Comparison of ENCODE assay signal across 13 cellular contexts in the genomic region with DNA sequence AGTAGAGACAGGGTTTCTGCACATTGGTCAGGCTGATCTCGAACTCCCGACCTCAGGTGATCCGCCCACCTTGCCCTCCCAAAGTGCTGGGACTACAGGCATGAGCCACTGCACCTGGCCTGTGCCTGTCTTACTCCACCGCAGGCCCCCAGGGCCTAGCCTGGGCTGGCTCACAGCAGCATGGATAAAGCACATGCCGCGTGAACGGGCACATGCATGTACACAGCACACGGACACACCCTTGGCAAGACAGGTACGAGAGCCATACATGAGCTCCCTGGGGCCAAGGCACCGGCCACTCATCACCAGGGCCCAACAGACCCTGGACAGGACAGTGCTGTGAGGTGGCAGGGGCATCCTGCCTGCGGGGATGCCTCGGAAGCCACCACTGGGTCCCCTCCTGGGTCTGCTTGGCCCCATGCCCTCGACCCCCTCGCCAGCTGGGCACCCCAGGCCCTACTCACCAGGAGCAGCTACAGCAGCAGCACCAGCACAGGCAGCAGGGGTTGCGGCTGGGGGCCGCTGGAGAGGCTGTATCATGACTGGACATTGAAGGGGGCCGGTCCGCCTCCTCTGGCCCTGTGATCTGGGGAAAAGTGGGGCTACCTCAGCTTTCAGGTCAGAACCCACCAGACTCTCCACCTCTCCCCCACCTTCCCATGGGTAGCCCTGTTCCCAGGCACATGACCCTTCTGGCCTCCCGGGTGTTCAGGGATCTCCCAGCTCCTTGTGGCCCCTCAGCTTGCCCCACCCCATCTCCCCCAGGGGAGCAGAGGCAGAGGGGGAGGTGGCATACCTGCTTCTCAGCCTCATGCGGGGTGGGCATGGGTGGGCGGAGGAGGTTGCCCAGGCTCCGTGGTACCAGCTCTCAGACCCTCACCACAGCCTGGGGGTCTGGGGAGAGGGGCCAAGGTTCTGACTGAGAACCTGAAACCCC. TPM values are rescaled to one million over a fixed set of nuclear protein-coding genes. Genes with fewer than 3 reads are reported as not detected.
DNase-seq lines count a peak whose midpoint lies in the region; ATAC-seq and TF ChIP-seq lines count a peak whose summit lies in the region.
"Had no signal": no experiment of that assay in that cellular context is flagged by ENCODE, and none has a peak within 500 bp of the region (broad histone marks: within the 10 kb centered on the region; RNA-seq: fewer than 3 reads in every experiment).

No MANE protein-coding gene starts in this region.

- intact Hi-C loops in CD14-positive monocyte (cut with micrococcal nuclease), result no loop called here
- intact Hi-C loops in activated T-helper 2 cell treated with anti-CD3 and anti-CD28 coated beads, Interferon-gamma antibody, Interleukin-2, Interleukin-4, amounts not matched to agents 10 μg/mL and 5 μg/mL and 100 μg/mL, durations not matched to agents 14 hours and 24 hours and 36 hours (cut with micrococcal nuclease), result loop anchor here (5.0 kb wide), 1 partner anchor 94 kb away; a partner anchor contains a TSS
- intact Hi-C loops in naive thymus-derived CD4-positive, alpha-beta T cell (cut with micrococcal nuclease), result loop anchor here in 1 of 2 donors (5.0 kb wide), 1 partner anchor 539 kb away; a partner anchor contains a TSS

- TF ChIP-seq CTCF in CD14-positive monocyte (IDR thresholded peaks at IDR 0.05) (no peak), GM12865 (IDR thresholded peaks at IDR 0.05; ENCODE audit: insufficient read depth, low read depth, low read length, missing control alignments) (no peak)

- peaks cover 0 to 50% (median 0%) of the 10 kb centered on the region in 3 experiments for H3K36me3 ChIP-seq in naive thymus-derived CD4-positive, alpha-beta T cell (ENCODE audit: control insufficient read depth in 2 of 3, insufficient read depth in 3 of 3, low read length in 3 of 3)
- H3K36me3 ChIP-seq in HAP-1 (replicated peaks), result peaks cover 2% of the 10 kb centered on the region; the same call in 1 of the 2 replicates
- H3K36me3 ChIP-seq: brain microvascular endothelial cell, ovary had no signal

- POLR2A ChIA-PET in naive thymus-derived CD4-positive, alpha-beta T cell (lab: Charles Lee), result interaction anchor here (0.6 to 6.6 kb wide), 4 partner anchors 12 to 43 kb away, joined by 3 to 83 read pairs (median 4); a partner anchor contains a TSS
- POLR2A ChIA-PET in HEK293T (lab: Yijun Ruan, JAX), result interaction anchor here (1.1 kb wide), 1 partner anchor 14 kb away, joined by 4 read pairs; a partner anchor contains a TSS

- peaks cover 12% of the 10 kb centered on the region in 2 donors for H3K4me1 ChIP-seq in naive thymus-derived CD4-positive, alpha-beta T cell (ENCODE audit: control insufficient read depth in 2 of 2, insufficient read depth in 2 of 2, low read length in 2 of 2)
- H3K4me1 ChIP-seq in HAP-1, result peaks cover 12% of the 10 kb centered on the region

- H3K4me3 Mint-ChIP-seq in CD14-positive monocyte, result peak overlapping the region; percentile 95 to 97
- peak overlapping the region; percentile 30 for H3K4me3 Mint-ChIP-seq in activated T-helper 2 cell treated with anti-CD3 and anti-CD28 coated beads, Interferon-gamma antibody, Interleukin-2, Interleukin-4, amounts not matched to agents 10 μg/mL and 5 μg/mL and 100 μg/mL, durations not matched to agents 14 hours and 24 hours and 36 hours (ENCODE audit: low read depth)
- peak overlapping the region in 7 of 10 donors; percentile 20 to 96 (median 81) for H3K4me3 Mint-ChIP-seq in naive thymus-derived CD4-positive, alpha-beta T cell

- peaks cover 41% of the 10 kb centered on the region for H3K4me1 Mint-ChIP-seq in CD14-positive monocyte
- H3K4me1 Mint-ChIP-seq in activated T-helper 2 cell treated with anti-CD3 and anti-CD28 coated beads, Interferon-gamma antibody, Interleukin-2, Interleukin-4, amounts not matched to agents 10 μg/mL and 5 μg/mL and 100 μg/mL, durations not matched to agents 14 hours and 24 hours and 36 hours (ENCODE audit: low read depth), result peaks cover 14% of the 10 kb centered on the region
- peaks cover 6 to 36% (median 20%) of the 10 kb centered on the region in 7 donors for H3K4me1 Mint-ChIP-seq in naive thymus-derived CD4-positive, alpha-beta T cell

- H3K27ac ChIP-seq in naive thymus-derived CD4-positive, alpha-beta T cell (ENCODE audit: low read depth, low read length), result peak overlapping the region; percentile 79
- H3K27ac ChIP-seq: brain microvascular endothelial cell, ovary had no signal

- H3K27ac Mint-ChIP-seq in CD14-positive monocyte, result peak overlapping the region; percentile 62 to 94 (median 89)
- H3K27ac Mint-ChIP-seq in activated T-helper 2 cell treated with anti-CD3 and anti-CD28 coated beads, Interferon-gamma antibody, Interleukin-2, Interleukin-4, amounts not matched to agents 10 μg/mL and 5 μg/mL and 100 μg/mL, durations not matched to agents 14 hours and 24 hours and 36 hours, result no peak overlapping the region
- H3K27ac Mint-ChIP-seq in naive thymus-derived CD4-positive, alpha-beta T cell, result peak overlapping the region in 6 of 9 donors; percentile 38 to 86 (median 67)

- no peaks in the 10 kb centered on the region for H3K27me3 ChIP-seq in naive thymus-derived CD4-positive, alpha-beta T cell (ENCODE audit: control insufficient read depth in 2 of 2, insufficient read depth in 2 of 2, low read length in 2 of 2)
- H3K27me3 ChIP-seq in HAP-1 (ENCODE audit: low read depth), result no peaks in the 10 kb centered on the region
- H3K27me3 ChIP-seq: brain microvascular endothelial cell, ovary had no signal

- H3K9me3 Mint-ChIP-seq in CD14-positive monocyte, result no peaks in the 10 kb centered on the region
- H3K9me3 Mint-ChIP-seq in activated T-helper 2 cell treated with anti-CD3 and anti-CD28 coated beads, Interferon-gamma antibody, Interleukin-2, Interleukin-4, amounts not matched to agents 10 μg/mL and 5 μg/mL and 100 μg/mL, durations not matched to agents 14 hours and 24 hours and 36 hours, result no peaks in the 10 kb centered on the region
- no peaks in the 10 kb centered on the region for H3K9me3 Mint-ChIP-seq in naive thymus-derived CD4-positive, alpha-beta T cell

- in situ Hi-C loops in HAP-1 (cut with MboI; ENCODE audit: low sequenced_read_pairs), result no loop called here

- H3K4me3 ChIP-seq in GM12865 (ENCODE audit: low read depth, low read length) (peak overlapping the region; percentile 60), HAP-1 (no peak overlapping the region)
- peak overlapping the region; percentile 89 for H3K4me3 ChIP-seq in naive thymus-derived CD4-positive, alpha-beta T cell (ENCODE audit: low read length)
- H3K4me3 ChIP-seq: ovary had no signal

- DNase-seq in CD14-positive monocyte (ENCODE audit: low spot score) (no peak), GM12865 (ENCODE audit: low read depth) (no peak), HAP-1 (ENCODE audit: low spot score in 2 of 2) (no peak), HEK293T (ENCODE audit: extremely low spot score) (no peak)
- no peak for DNase-seq in activated T-helper 2 cell treated with anti-CD3 and anti-CD28 coated beads, Interferon-gamma antibody, Interleukin-2, Interleukin-4, amounts not matched to agents 10 μg/mL and 5 μg/mL and 100 μg/mL, durations not matched to agents 14 hours and 24 hours and 36 hours (ENCODE audit: low spot score)
- DNase-seq in naive thymus-derived CD4-positive, alpha-beta T cell, result no peak
- DNase-seq: brain microvascular endothelial cell, NCI-H1092, ovary had no signal

- H3K9me3 ChIP-seq in naive thymus-derived CD4-positive, alpha-beta T cell (ENCODE audit: control insufficient read depth in 2 of 3, low read length in 3 of 3), result no peaks in the 10 kb centered on the region
- no peaks in the 10 kb centered on the region; the same call in 1 of the 2 replicates for H3K9me3 ChIP-seq in HAP-1
- H3K9me3 ChIP-seq: ovary had no signal

- CTCF ChIA-PET in naive thymus-derived CD4-positive, alpha-beta T cell (lab: Charles Lee), result interaction anchor here (0.9 kb wide), 1 partner anchor 37 kb away, joined by 4 read pairs; no protein-coding TSS in a partner anchor
- CTCF ChIA-PET in HEK293T (lab: Yijun Ruan, JAX), result no interaction called here

- ATAC-seq in naive thymus-derived CD4-positive, alpha-beta T cell, result no peak
- no peak for ATAC-seq in GM18867 (IDR thresholded peaks at IDR 0.05; ENCODE audit: unreplicated experiment)
- ATAC-seq in HG03108 (IDR thresholded peaks at IDR 0.05; ENCODE audit: unreplicated experiment), result no peak

- H3K27me3 Mint-ChIP-seq in CD14-positive monocyte (ENCODE audit: low read depth in 3 of 3), result peaks cover 0 to 3% (median 0%) of the 10 kb centered on the region in 3 donors
- H3K27me3 Mint-ChIP-seq in activated T-helper 2 cell treated with anti-CD3 and anti-CD28 coated beads, Interferon-gamma antibody, Interleukin-2, Interleukin-4, amounts not matched to agents 10 μg/mL and 5 μg/mL and 100 μg/mL, durations not matched to agents 14 hours and 24 hours and 36 hours (ENCODE audit: low read depth), result peaks cover 2% of the 10 kb centered on the region
- H3K27me3 Mint-ChIP-seq in naive thymus-derived CD4-positive, alpha-beta T cell, result no peaks in the 10 kb centered on the region

- peaks cover 32 to 51% of the 10 kb centered on the region in 2 donors for H3K36me3 Mint-ChIP-seq in CD14-positive monocyte
- H3K36me3 Mint-ChIP-seq in activated T-helper 2 cell treated with anti-CD3 and anti-CD28 coated beads, Interferon-gamma antibody, Interleukin-2, Interleukin-4, amounts not matched to agents 10 μg/mL and 5 μg/mL and 100 μg/mL, durations not matched to agents 14 hours and 24 hours and 36 hours (ENCODE audit: low read depth), result peaks cover 30% of the 10 kb centered on the region
- H3K36me3 Mint-ChIP-seq in naive thymus-derived CD4-positive, alpha-beta T cell, result peaks cover 0 to 12% (median 0%) of the 10 kb centered on the region in 5 donors

RNA-seq across cellular contexts. Expression of a gene that starts 3.0 kb away (rescaled TPM):
- polyA plus RNA-seq in CD14-positive monocyte, result 100 to 1,000 TPM; 244 to 280 TPM
- total RNA-seq in activated T-helper 2 cell treated with anti-CD3 and anti-CD28 coated beads, Interferon-gamma antibody, Interleukin-2, Interleukin-4, amounts not matched to agents 10 μg/mL and 5 μg/mL and 100 μg/mL, durations not matched to agents 14 hours and 24 hours and 36 hours, result 42.0 and 43.3 TPM in 2 replicates
- 10 to 100 TPM; 21.8 to 93.4 (median 23.6) TPM for total RNA-seq in naive thymus-derived CD4-positive, alpha-beta T cell
- 10 to 100 TPM; 55.2 to 66.8 TPM for polyA plus RNA-seq in naive thymus-derived CD4-positive, alpha-beta T cell

RNA-seq across cellular contexts. Expression of a gene that starts 3.6 kb away (rescaled TPM):
- 1 to 10 TPM; 7.0 to 8.8 TPM for polyA plus RNA-seq in CD14-positive monocyte
- 0.32 and 0.41 TPM in 2 replicates for total RNA-seq in activated T-helper 2 cell treated with anti-CD3 and anti-CD28 coated beads, Interferon-gamma antibody, Interleukin-2, Interleukin-4, amounts not matched to agents 10 μg/mL and 5 μg/mL and 100 μg/mL, durations not matched to agents 14 hours and 24 hours and 36 hours
- total RNA-seq in naive thymus-derived CD4-positive, alpha-beta T cell, result 1 to 10 TPM in 3 of 5 experiments, under 1 TPM in 2; 0.75 to 6.1 (median 1.1) TPM
- 1 to 10 TPM in 1 of 2 donors, under 1 TPM in 1; 0.18 to 1.3 TPM for polyA plus RNA-seq in naive thymus-derived CD4-positive, alpha-beta T cell

RNA-seq across cellular contexts. Expression of a gene that starts 7.9 kb away (rescaled TPM):
- under 1 TPM; 0.61 to 0.86 TPM for polyA plus RNA-seq in CD14-positive monocyte
- total RNA-seq in activated T-helper 2 cell treated with anti-CD3 and anti-CD28 coated beads, Interferon-gamma antibody, Interleukin-2, Interleukin-4, amounts not matched to agents 10 μg/mL and 5 μg/mL and 100 μg/mL, durations not matched to agents 14 hours and 24 hours and 36 hours, result 0.21 and 0.25 TPM in 2 replicates
- under 1 TPM in 2 of 5 experiments, not detected in 3; 0.48 to 0.71 TPM for total RNA-seq in naive thymus-derived CD4-positive, alpha-beta T cell
- under 1 TPM; 0.47 to 0.75 TPM for polyA plus RNA-seq in naive thymus-derived CD4-positive, alpha-beta T cell
- total RNA-seq: endothelial cell of umbilical vein, NCI-H460 had no signal
- polyA plus RNA-seq: ovary had no signal

RNA-seq across cellular contexts. Expression of a gene that starts 13.3 kb away (rescaled TPM):
- polyA plus RNA-seq in CD14-positive monocyte, result 10 to 100 TPM; 15.7 to 16.0 TPM
- 49.0 and 49.9 TPM in 2 replicates for total RNA-seq in activated T-helper 2 cell treated with anti-CD3 and anti-CD28 coated beads, Interferon-gamma antibody, Interleukin-2, Interleukin-4, amounts not matched to agents 10 μg/mL and 5 μg/mL and 100 μg/mL, durations not matched to agents 14 hours and 24 hours and 36 hours
- 10 to 100 TPM; 35.5 to 73.2 (median 47.3) TPM for total RNA-seq in naive thymus-derived CD4-positive, alpha-beta T cell
- 10 to 100 TPM; 22.2 to 33.2 TPM for polyA plus RNA-seq in naive thymus-derived CD4-positive, alpha-beta T cell

RNA-seq across cellular contexts. Expression of a gene that starts 26.9 kb away (rescaled TPM):
- polyA plus RNA-seq in CD14-positive monocyte, result not detected
- 1.0 and 1.1 TPM in 2 replicates for total RNA-seq in activated T-helper 2 cell treated with anti-CD3 and anti-CD28 coated beads, Interferon-gamma antibody, Interleukin-2, Interleukin-4, amounts not matched to agents 10 μg/mL and 5 μg/mL and 100 μg/mL, durations not matched to agents 14 hours and 24 hours and 36 hours
- total RNA-seq in naive thymus-derived CD4-positive, alpha-beta T cell, result 1 to 10 TPM in 1 of 5 experiments, under 1 TPM in 1, not detected in 3; 0.20 to 1.7 TPM
- not detected for polyA plus RNA-seq in naive thymus-derived CD4-positive, alpha-beta T cell

Comparison
In these comparisons a context has a peak if more than half of its experiments do, and no peak if none do; other contexts are left out.
1. H3K4me3 Mint-ChIP-seq: peak in every context shown above with its lines; median percentile 96 in CD14-positive monocyte; 81 in naive thymus-derived CD4-positive, alpha-beta T cell; 30 in activated T-helper 2 cell treated with anti-CD3 and anti-CD28 coated beads, Interferon-gamma antibody, Interleukin-2, Interleukin-4, amounts not matched to agents 10 μg/mL and 5 μg/mL and 100 μg/mL, durations not matched to agents 14 hours and 24 hours and 36 hours.